Comparison of ENCODE assay signal across 1 cellular context in genomic region chr1:32035119-32035518, GRCh38.
TF ChIP-seq lines count a peak whose summit lies in the region.

No MANE protein-coding gene starts in this region.

TF ChIP-seq in WTC11, 78 proteins besides CTCF, POLR2A, EP300 and RAD21 (continued from another document):
- TF ChIP-seq AR (CRISPR knock-in tag; IDR thresholded peaks at IDR 0.05): no peak
- no peak for TF ChIP-seq PRDM15 (CRISPR knock-in tag; IDR thresholded peaks at IDR 0.05)
- TF ChIP-seq MLX (CRISPR knock-in tag; IDR thresholded peaks at IDR 0.05): no peak
- TF ChIP-seq USF1 (CRISPR knock-in tag; IDR thresholded peaks at IDR 0.05): no peak
- no peak for TF ChIP-seq RELA (CRISPR knock-in tag; IDR thresholded peaks at IDR 0.05; ENCODE audit: borderline replicate concordance)
- TF ChIP-seq ATF2 (CRISPR knock-in tag; IDR thresholded peaks at IDR 0.05; ENCODE audit: borderline replicate concordance, low read depth): no peak
- TF ChIP-seq NR3C1 (CRISPR knock-in tag; conservative IDR thresholded peaks at IDR 0.05; ENCODE audit: low read depth): no peak
- no peak for TF ChIP-seq CBFB (CRISPR knock-in tag; IDR thresholded peaks at IDR 0.05; ENCODE audit: low read depth)
- TF ChIP-seq JAZF1 (CRISPR knock-in tag; IDR thresholded peaks at IDR 0.05): no peak
- no peak for TF ChIP-seq ZNF423 (CRISPR knock-in tag; IDR thresholded peaks at IDR 0.05)
- no peak for TF ChIP-seq ZNF138 (CRISPR knock-in tag; conservative IDR thresholded peaks at IDR 0.05)
- TF ChIP-seq E2F4 (CRISPR knock-in tag; IDR thresholded peaks at IDR 0.05; ENCODE audit: borderline replicate concordance, low read depth): no peak
- TF ChIP-seq FOXK1 (CRISPR knock-in tag; IDR thresholded peaks at IDR 0.05): no peak
- no peak for TF ChIP-seq SP1 (CRISPR knock-in tag; conservative IDR thresholded peaks at IDR 0.05)
- TF ChIP-seq ZNF263 (CRISPR knock-in tag; IDR thresholded peaks at IDR 0.05; ENCODE audit: low read depth): no peak
- TF ChIP-seq ZNF512 (CRISPR knock-in tag; IDR thresholded peaks at IDR 0.05; ENCODE audit: borderline replicate concordance): no peak
